ENCODE assay signal across 17 cellular contexts in the genomic region with DNA sequence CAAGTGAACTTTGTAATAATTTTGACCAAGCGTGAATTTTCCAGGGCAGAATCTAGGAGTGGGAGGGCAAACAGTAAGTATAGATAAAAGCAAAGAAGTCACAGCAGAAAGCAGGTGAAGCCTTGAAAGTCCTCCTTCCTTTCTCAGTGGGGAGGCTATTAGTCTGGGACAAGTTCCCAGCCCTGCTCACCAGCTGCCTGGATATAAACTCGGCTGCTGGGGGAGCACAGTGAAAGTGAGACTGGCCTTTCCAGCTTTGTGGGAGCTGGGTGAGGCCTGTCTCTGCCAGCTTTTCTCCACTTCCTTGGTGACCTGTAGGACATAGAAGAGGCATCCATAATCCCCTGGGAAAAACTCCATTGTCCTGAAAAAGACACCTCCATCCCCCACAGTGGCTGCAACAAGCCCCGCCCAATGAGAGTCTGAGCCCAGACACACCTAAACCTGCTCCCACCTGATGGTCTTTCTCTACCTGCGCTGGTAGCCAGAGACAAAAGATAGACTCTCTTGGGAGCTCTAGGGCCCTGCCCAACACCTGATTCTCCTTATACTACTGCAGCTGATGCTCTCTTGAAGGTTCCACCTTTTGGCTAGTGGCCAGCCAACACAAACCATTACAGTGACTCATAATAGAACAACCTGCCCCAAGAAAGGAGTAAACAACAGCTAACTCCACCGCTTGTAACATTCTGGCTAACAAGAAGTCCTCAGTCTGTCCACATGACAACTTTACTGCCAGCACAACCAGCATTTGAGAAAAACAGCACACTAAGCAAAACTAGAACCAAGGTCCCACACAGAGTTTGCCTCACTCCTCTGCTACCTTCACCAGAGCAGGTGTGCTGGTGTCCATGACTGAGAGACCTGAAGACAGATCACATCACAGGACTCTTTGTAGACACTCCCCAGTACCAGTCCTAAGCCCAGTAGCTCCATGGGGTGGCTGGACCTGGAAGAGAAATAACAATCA.
DNase-seq lines count a peak whose midpoint lies in the region; ATAC-seq and TF ChIP-seq lines count a peak whose summit lies in the region.
"Had no signal": no experiment of that assay in that cellular context is flagged by ENCODE, and none has a peak within 500 bp of the region (broad histone marks: within the 10 kb centered on the region; RNA-seq: fewer than 3 reads in every experiment).

No MANE protein-coding gene starts in this region.

- intact Hi-C loops in Calu3 (cut with micrococcal nuclease; ENCODE audit: unreplicated experiment) (no loop called here), PC-3 (cut with micrococcal nuclease) (no loop called here)

- H3K9me3 Mint-ChIP-seq in Calu3 (ENCODE audit: low read depth, unreplicated experiment) = peaks cover 7% of the 10 kb centered on the region

- H3K9me2 ChIP-seq in PC-3 (replicated peaks; ENCODE audit: low read length) = no peaks in the 10 kb centered on the region

- H4K20me1 ChIP-seq in PC-3 (ENCODE audit: low read length) = no peaks in the 10 kb centered on the region

- H2AFZ ChIP-seq in PC-3 (ENCODE audit: low read length) = no peak overlapping the region

- CTCF ChIA-PET in Calu3 (lab: Charles Lee) = no interaction called here
- CTCF ChIA-PET in PC-3 (lab: Charles Lee) = no interaction called here

- H3K27ac ChIP-seq in PC-3 (ENCODE audit: low read length) = no peak overlapping the region
- H3K27ac ChIP-seq: cardiac muscle cell had no signal

- H3K9me3 ChIP-seq in PC-3 (ENCODE audit: low read length) = no peaks in the 10 kb centered on the region

- H3F3A ChIP-seq in PC-3 (ENCODE audit: low read length, unreplicated experiment) = no peaks in the 10 kb centered on the region

- TF ChIP-seq CTCF in Calu3 (IDR thresholded peaks at IDR 0.05; ENCODE audit: unreplicated experiment) (no peak), LNCaP clone FGC (IDR thresholded peaks at IDR 0.05; ENCODE audit: control insufficient read depth, extremely low read depth, insufficient read depth) (no peak), PC-3 (conservative IDR thresholded peaks at IDR 0.05; ENCODE audit: low read depth, low read length) (no peak), GM13977 (IDR thresholded peaks at IDR 0.05; ENCODE audit: extremely low read depth, insufficient read depth, missing control alignments) (no peak)

- no peaks in the 10 kb centered on the region for H3K36me3 Mint-ChIP-seq in Calu3 (ENCODE audit: insufficient read depth, unreplicated experiment)

- no peak overlapping the region for H3K4me2 ChIP-seq in PC-3 (ENCODE audit: low read length)

- H3K4me3 ChIP-seq in LNCaP clone FGC (ENCODE audit: low read depth, low read length) (no peak overlapping the region), PC-3 (ENCODE audit: low read length) (no peak overlapping the region)
- H3K4me3 ChIP-seq: cardiac muscle cell, GM12878, SK-N-MC had no signal

- no peaks in the 10 kb centered on the region for H3K27me3 ChIP-seq in PC-3 (ENCODE audit: low read length)
- H3K27me3 ChIP-seq: cardiac muscle cell had no signal

- no peak overlapping the region for H3K4me3 Mint-ChIP-seq in Calu3 (ENCODE audit: low read depth, unreplicated experiment)
- H3K4me3 Mint-ChIP-seq: activated naive CD4-positive, alpha-beta T cell treated with anti-CD3 and anti-CD28 coated beads for 36 hours; stimulated activated naive CD8-positive, alpha-beta T cell treated with anti-CD3 and anti-CD28 coated beads, Interleukin-15, Interleukin-2, amounts not matched to agents 100 ng/mL and 50 ng/mL, for 24 hours had no signal

- H3K36me3 ChIP-seq in PC-3 (ENCODE audit: low read depth, low read length) = no peaks in the 10 kb centered on the region
- H3K36me3 ChIP-seq: cardiac muscle cell had no signal

- H3K9ac ChIP-seq in PC-3 (ENCODE audit: low read length) = no peak overlapping the region

- POLR2A ChIA-PET in PC-3 (lab: Charles Lee; ENCODE audit: unreplicated experiment) = no interaction called here

- in situ Hi-C loops in GM13977 (cut with MboI; ENCODE audit: low pct_unique_long_range_greater_than_20kb, low sequenced_read_pairs, unreplicated experiment) = no loop called here

- BruUV-seq in Calu3 (replicated peaks; lab: Mats Ljungman, UMichigan) = no TSS peak
- no TSS peak for BruUV-seq in PC-3 (replicated peaks; lab: Mats Ljungman, UMichigan)

- no peaks in the 10 kb centered on the region for H3K79me2 ChIP-seq in PC-3 (ENCODE audit: low read length)

- H3K4me1 ChIP-seq in PC-3 (ENCODE audit: insufficient read depth, low read length) = peaks cover 3% of the 10 kb centered on the region; the same call in 1 of the 2 replicates

- DNase-seq in Calu3 (peak; percentile 11), LNCaP clone FGC (ENCODE audit: low read depth) (peak; percentile 15), PC-3 (peak; percentile 73), iris pigment epithelial cell (ENCODE audit: low read depth) (peak; percentile 8), GM13977 (ENCODE audit: low spot score) (no peak)
- DNase-seq in NK-92 treated with Interleukin-12 subunit alpha and Interleukin-12 subunit beta, amount 100 ng/mL, for 24 hours (lab: John Stamatoyannopoulos, UW) = no peak
- no peak for DNase-seq in activated T-cell treated with anti-CD3 and anti-CD28 coated beads, Interleukin-2, amount 50 U/mL, for 1 hour
- DNase-seq: activated CD8-positive, alpha-beta memory T cell treated with anti-CD3 and anti-CD28 coated beads for 24 hours; activated naive CD4-positive, alpha-beta T cell treated with anti-CD3 and anti-CD28 coated beads for 36 hours; AML-193; DMS79 treated with DMSO at 0.1 percent for 48 hours; NCI-H82 had no signal

- ATAC-seq in PC-3 (peak; percentile 95), GM18505 (IDR thresholded peaks at IDR 0.05; ENCODE audit: unreplicated experiment) (no peak)
- ATAC-seq: GM12878 had no signal

- TF ChIP-seq POLR2A in GM18505 (IDR thresholded peaks at IDR 0.05; ENCODE audit: borderline replicate concordance, extremely low read depth, insufficient read depth, insufficient read length) = no peak

- H3K27ac Mint-ChIP-seq in Calu3 (ENCODE audit: unreplicated experiment) = peak overlapping the region; percentile 63
- H3K27ac Mint-ChIP-seq: activated naive CD4-positive, alpha-beta T cell treated with anti-CD3 and anti-CD28 coated beads for 36 hours; stimulated activated naive CD8-positive, alpha-beta T cell treated with anti-CD3 and anti-CD28 coated beads, Interleukin-15, Interleukin-2, amounts not matched to agents 100 ng/mL and 50 ng/mL, for 24 hours had no signal

- no peaks in the 10 kb centered on the region for H3K27me3 Mint-ChIP-seq in Calu3 (ENCODE audit: unreplicated experiment)
- H3K27me3 Mint-ChIP-seq: stimulated activated naive CD8-positive, alpha-beta T cell treated with anti-CD3 and anti-CD28 coated beads, Interleukin-15, Interleukin-2, amounts not matched to agents 100 ng/mL and 50 ng/mL, for 24 hours had no signal

- H3K4me1 Mint-ChIP-seq in Calu3 (ENCODE audit: low read depth, unreplicated experiment) = peaks cover 22% of the 10 kb centered on the region

Comparison
In these comparisons a context has a peak if more than half of its experiments do, and no peak if none do; other contexts are left out.
1. DNase-seq: peak in Calu3 (single experiment), LNCaP clone FGC (single experiment), PC-3 (single experiment) and iris pigment epithelial cell (single experiment); none in NK-92 treated with Interleukin-12 subunit alpha and Interleukin-12 subunit beta, amount 100 ng/mL, for 24 hours (single experiment), activated T-cell treated with anti-CD3 and anti-CD28 coated beads, Interleukin-2, amount 50 U/mL, for 1 hour (single experiment) and GM13977 (single experiment).